Comparison of ENCODE assay signal across 17 cellular contexts in the genomic region with DNA sequence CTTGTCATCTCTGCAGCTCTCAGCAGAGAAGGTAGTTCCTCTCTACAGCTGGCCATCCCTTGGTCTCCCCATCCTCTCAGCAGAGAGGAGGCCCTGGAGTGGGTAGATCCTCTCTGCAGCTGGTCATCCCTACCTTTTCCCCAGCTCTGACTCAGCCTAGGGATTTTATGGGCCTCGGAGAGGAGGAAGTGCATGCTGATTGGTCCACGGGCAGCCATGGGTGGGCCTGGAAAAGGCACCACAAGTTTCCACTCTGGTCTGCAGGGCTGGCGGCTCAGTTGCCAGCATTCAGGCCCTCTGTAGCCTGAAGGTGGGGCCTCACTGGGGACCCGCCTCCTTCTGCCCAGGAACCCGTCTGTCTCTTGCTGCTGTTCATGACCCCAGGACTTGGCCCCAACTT. TPM values are rescaled to one million over a fixed set of nuclear protein-coding genes. Genes with fewer than 3 reads are reported as not detected.
A peak's percentile ranks its signal among the peaks of the same experiment; 100 is the strongest.
DNase-seq lines count a peak whose midpoint lies in the region; ATAC-seq and TF ChIP-seq lines count a peak whose summit lies in the region.
"Had no signal": no experiment of that assay in that cellular context is flagged by ENCODE, and none has a peak within 500 bp of the region (broad histone marks: within the 10 kb centered on the region; RNA-seq: fewer than 3 reads in every experiment).

No MANE protein-coding gene starts in this region.

- TF ChIP-seq CTCF in lower lobe of right lung (IDR thresholded peaks at IDR 0.05) (no peak), uterus (IDR thresholded peaks at IDR 0.05) (no peak)

- peak; percentile 22 for ATAC-seq in esophagus mucosa
- ATAC-seq in lower lobe of right lung = peak; percentile 19
- ATAC-seq in HG03175 (IDR thresholded peaks at IDR 0.05; ENCODE audit: unreplicated experiment) = no peak
- ATAC-seq in HG02981 (IDR thresholded peaks at IDR 0.05; ENCODE audit: unreplicated experiment) = no peak

- H3K9me3 ChIP-seq in lower lobe of right lung = no peaks in the 10 kb centered on the region
- no peaks in the 10 kb centered on the region for H3K9me3 ChIP-seq in uterus
- H3K9me3 ChIP-seq: SJSA1 had no signal

- H3K4me3 ChIP-seq in lower lobe of right lung (no peak overlapping the region), uterus (no peak overlapping the region)
- H3K4me3 ChIP-seq: SJSA1 had no signal

- peaks cover 20% of the 10 kb centered on the region for H3K36me3 ChIP-seq in lower lobe of right lung
- H3K36me3 ChIP-seq in uterus = no peaks in the 10 kb centered on the region

- no peak for TF ChIP-seq POLR2A in uterus (IDR thresholded peaks at IDR 0.05)

- intact Hi-C loops in lower lobe of right lung (cut with DNase I) = no loop called here
- intact Hi-C loops in uterus (cut with DNase I; ENCODE audit: low total_unique reads) = no loop called here
- intact Hi-C loops in head of caudate nucleus (cut with DNase I) = no loop called here

- H3K4me1 ChIP-seq in lower lobe of right lung = peaks cover 3% of the 10 kb centered on the region
- H3K4me1 ChIP-seq in uterus = no peaks in the 10 kb centered on the region
- H3K4me1 ChIP-seq: SJSA1 had no signal

- peak; percentile 23 for DNase-seq in Daoy (ENCODE audit: low read depth)
- peak; percentile 10 for DNase-seq in HT-29 (ENCODE audit: low spot score)
- no peak for DNase-seq in lower lobe of right lung
- no peak for DNase-seq in uterus
- no peak for DNase-seq in head of caudate nucleus
- DNase-seq: activated CD4-positive, CD25-positive, alpha-beta regulatory T cell; activated naive CD4-positive, alpha-beta T cell treated with anti-CD3 and anti-CD28 coated beads, Interleukin-2, amount 50 U/mL, for 16 hours; activated T-cell treated with anti-CD3 and anti-CD28 coated beads, Interleukin-2, amount 50 U/mL, for 48 hours; CD4-positive, alpha-beta memory T cell; NCI-H1436; NCI-H526; retina; stimulated activated CD4-positive, alpha-beta T cell treated with anti-CD3 and anti-CD28 coated beads, Interleukin-15, amount 100 ng/mL, for 24 hours had no signal

- H3K27me3 ChIP-seq in lower lobe of right lung (ENCODE audit: low read depth) (no peaks in the 10 kb centered on the region), uterus (no peaks in the 10 kb centered on the region)
- H3K27me3 ChIP-seq: SJSA1 had no signal

- no peak overlapping the region for H3K27ac ChIP-seq in lower lobe of right lung
- no peak overlapping the region for H3K27ac ChIP-seq in uterus
- H3K27ac ChIP-seq: SJSA1 had no signal

RNA-seq across cellular contexts. Expression of a gene that starts 36.9 kb away (rescaled TPM):
- total RNA-seq in Daoy (2014; rRNA removed; shearing (Covaris generic)) = 11.0 and 14.9 TPM in 2 replicates
- 10.9 and 12.9 TPM in 2 replicates for total RNA-seq in HT-29 (2014; rRNA removed; shearing (Covaris generic))
- total RNA-seq in esophagus mucosa (14.1 TPM), lower lobe of right lung (53.7 TPM), uterus (10 to 100 TPM; 36.8 to 95.7 (median 60.2) TPM)

Comparison
In these comparisons a context has a peak if more than half of its experiments do, and no peak if none do; other contexts are left out.
1. DNase-seq: peak in Daoy (single experiment) and HT-29 (single experiment); none in lower lobe of right lung (single experiment), uterus (0 of 2) and head of caudate nucleus (0 of 42).
2. ATAC-seq: peak in esophagus mucosa (single experiment) and lower lobe of right lung (2 of 2); none in HG03175 (single experiment) and HG02981 (single experiment).